In the genomic region with DNA sequence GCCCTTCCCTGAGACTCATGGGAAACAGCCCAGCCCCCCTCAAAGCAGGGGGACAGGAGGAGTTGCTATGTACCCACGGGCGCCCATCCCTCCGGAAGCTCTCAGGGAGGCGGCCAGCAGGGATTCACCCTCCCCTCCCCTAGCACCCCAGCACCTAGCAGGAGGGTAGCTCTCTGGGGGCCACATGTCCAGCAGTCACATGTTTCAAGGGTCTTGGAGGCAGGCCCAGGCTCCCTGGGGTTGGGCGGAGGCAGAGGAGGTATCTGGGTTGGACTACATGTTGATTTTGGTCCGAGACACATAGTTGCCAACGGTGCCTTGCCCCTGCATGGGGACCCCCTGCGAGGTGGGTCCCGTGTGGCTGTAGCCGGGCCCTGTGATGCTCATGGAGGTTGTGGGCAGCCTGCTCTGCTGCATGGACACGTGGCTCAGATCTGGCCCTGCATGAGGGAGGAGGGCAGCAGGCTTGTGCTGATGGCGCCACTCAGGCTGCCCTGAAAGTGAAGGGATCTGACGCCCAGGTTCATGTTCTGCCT, we compare ENCODE assay signal across 8 cellular contexts.
"Had no signal": no experiment of that assay in that cellular context is flagged by ENCODE, and none has a peak within 500 bp of the region (broad histone marks: within the 10 kb centered on the region; RNA-seq: fewer than 3 reads in every experiment).

No MANE protein-coding gene starts in this region.

- DNase-seq: GDM1, GF-D8 had no signal

- FAIRE-seq: G401.6, GM12878, GM12891, GM12892, GM18507, GM19239 had no signal

- ATAC-seq: GM12878 had no signal

- H3K4me3 ChIP-seq: GM12878 had no signal
